9 cellular contexts compared by ENCODE assay signal in genomic region chr2:134119672-134120159, GRCh38.
A peak's percentile ranks its signal among the peaks of the same experiment; 100 is the strongest.
DNase-seq lines count a peak whose midpoint lies in the region; ATAC-seq, FAIRE-seq and TF ChIP-seq lines count a peak whose summit lies in the region.
"Had no signal": no experiment of that assay in that cellular context is flagged by ENCODE, and none has a peak within 500 bp of the region (broad histone marks: within the 10 kb centered on the region; RNA-seq: fewer than 3 reads in every experiment).

No MANE protein-coding gene starts in this region.

- peak overlapping the region; percentile 96 for H3K4me3 Mint-ChIP-seq in activated CD4-positive, alpha-beta T cell treated with anti-CD3 and anti-CD28 coated beads, Interleukin-2, amount 10 ng/mL, durations not matched to agents 7 days and 5 days
- peak overlapping the region; percentile 94 for H3K4me3 Mint-ChIP-seq in dendritic cell treated with granulocyte-macrophage colony-stimulating factor and Interleukin-4, amounts not matched to agents 40 ng/mL and 50 ng/mL, for 4 days

- H3K4me1 ChIP-seq in BLaER1 treated with 17β-estradiol and CSF1 and Interleukin-3, amounts not matched to agents 10 nM and 100 nM, result peaks cover 42 to 66% (median 63%) of the 10 kb centered on the region in 10 experiments
- H3K4me1 ChIP-seq in HepG2 (ENCODE audit: insufficient read depth, low read length), result peaks cover 56% of the 10 kb centered on the region

- BruUV-seq in HepG2 (replicated peaks; lab: Mats Ljungman, UMichigan), result no TSS peak

- peak overlapping the region; percentile 74 to 95 (median 90) for H3K27ac ChIP-seq in BLaER1 treated with 17β-estradiol and CSF1 and Interleukin-3, amounts not matched to agents 10 nM and 100 nM
- peak overlapping the region; percentile 82 for H3K27ac ChIP-seq in HepG2 (ENCODE audit: extremely low read length, insufficient read depth, low read length)

- TF ChIP-seq POLR2A in HepG2 (IDR thresholded peaks at IDR 0.05; ENCODE audit: insufficient read depth in 1 of 2, low read depth in 2 of 2, low read length in 2 of 2), result peak; percentile 87 to 89

- TF ChIP-seq CTCF in HepG2 (CRISPR knock-in tag; IDR thresholded peaks at IDR 0.05), result no peak

- H3K9ac ChIP-seq in BLaER1 treated with 17β-estradiol and CSF1 and Interleukin-3, amounts not matched to agents 10 nM and 100 nM, result peak overlapping the region; percentile 90 to 97 (median 94)
- peak overlapping the region; percentile 76 for H3K9ac ChIP-seq in HepG2 (ENCODE audit: insufficient read depth, low read depth, low read length)

- TF ChIP-seq EP300 in HepG2 (IDR thresholded peaks at IDR 0.05; ENCODE audit: low read depth in 2 of 2, low read length in 2 of 2), result no peak
- 0 out of 2 replicates have a peak, but pooled peaks have one; percentile 12 for TF ChIP-seq EP300 in HepG2 (CRISPR knock-in tag; IDR thresholded peaks at IDR 0.05; ENCODE audit: borderline replicate concordance)

- H3K27ac Mint-ChIP-seq in activated CD4-positive, alpha-beta T cell treated with anti-CD3 and anti-CD28 coated beads, Interleukin-2, amount 10 ng/mL, durations not matched to agents 7 days and 5 days, result peak overlapping the region; percentile 98
- H3K27ac Mint-ChIP-seq in dendritic cell treated with granulocyte-macrophage colony-stimulating factor and Interleukin-4, amounts not matched to agents 40 ng/mL and 50 ng/mL, for 4 days, result peak overlapping the region; percentile 87

- FAIRE-seq in GM19239 (lab: Jason Lieb, UNC) (peak; percentile 85), HepG2 (lab: Jason Lieb, UNC) (no peak)
- FAIRE-seq: islet of Langerhans had no signal

- peaks cover 0 to 8% (median 0%) of the 10 kb centered on the region in 11 experiments; a peak in 2 of 22 replicates for H3K36me3 ChIP-seq in BLaER1 treated with 17β-estradiol and CSF1 and Interleukin-3, amounts not matched to agents 10 nM and 100 nM
- no peaks in the 10 kb centered on the region for H3K36me3 ChIP-seq in HepG2 (replicated peaks in 1 of 2; ENCODE audit: control insufficient read depth in 1 of 2, insufficient read depth in 2 of 2, low read length in 2 of 2)

- DNase-seq in GM19239 (ENCODE audit: insufficient read length, low spot score) (peak; percentile 85), NCI-H526 (lab: John Stamatoyannopoulos, UW) (peak; percentile 84 to 97), HepG2 (ENCODE audit: low spot score) (peak; percentile 88)
- DNase-seq in activated CD4-positive, alpha-beta T cell treated with anti-CD3 and anti-CD28 coated beads, Interleukin-2, amount 10 ng/mL, durations not matched to agents 7 days and 5 days, result peak; percentile 84
- DNase-seq in stimulated activated CD4-positive, alpha-beta T cell treated with anti-CD3 and anti-CD28 coated beads, Interleukin-4, amount 100 ng/mL, for 1 hour, result peak; percentile 84

- H4K20me1 ChIP-seq in BLaER1 treated with 17β-estradiol and CSF1 and Interleukin-3, amounts not matched to agents 10 nM and 100 nM, result peaks cover 29 to 48% (median 39%) of the 10 kb centered on the region in 11 experiments; a peak in 21 of 22 replicates
- H4K20me1 ChIP-seq in HepG2 (ENCODE audit: insufficient read depth, low read length), result peaks cover 31% of the 10 kb centered on the region

- peaks cover 4% of the 10 kb centered on the region for H3K27me3 Mint-ChIP-seq in activated CD4-positive, alpha-beta T cell treated with anti-CD3 and anti-CD28 coated beads, Interleukin-2, amount 10 ng/mL, durations not matched to agents 7 days and 5 days
- no peaks in the 10 kb centered on the region for H3K27me3 Mint-ChIP-seq in dendritic cell treated with granulocyte-macrophage colony-stimulating factor and Interleukin-4, amounts not matched to agents 40 ng/mL and 50 ng/mL, for 4 days

- 0 out of 2 replicates have a peak, but pooled peaks have one; percentile 32 for TF ChIP-seq RAD21 in HepG2 (CRISPR knock-in tag; IDR thresholded peaks at IDR 0.05)

- no peaks in the 10 kb centered on the region for H3K9me3 ChIP-seq in BLaER1 treated with 17β-estradiol and CSF1 and Interleukin-3, amounts not matched to agents 10 nM and 100 nM (replicated peaks in 1 of 11)
- no peaks in the 10 kb centered on the region for H3K9me3 ChIP-seq in HepG2 (ENCODE audit: low read length)

- no peaks in the 10 kb centered on the region for H3K27me3 ChIP-seq in BLaER1 treated with 17β-estradiol and CSF1 and Interleukin-3, amounts not matched to agents 10 nM and 100 nM
- H3K27me3 ChIP-seq in HepG2 (ENCODE audit: control insufficient read depth in 1 of 2, insufficient read depth in 2 of 2, low read length in 2 of 2), result no peaks in the 10 kb centered on the region

- 0% methylated on average over 17 of the region's 45 CpGs for WGBS in HepG2 (ENCODE audit: low lambda C conversion rate)

- in situ Hi-C loops in HepG2 (cut with HindIII; ENCODE audit: extremely low pct_ligation_motif_present, low pct_unique_long_range_greater_than_20kb), result loop anchor here (5.0 to 10.0 kb wide), 4 partner anchors 88 to 335 kb away; no protein-coding TSS in a partner anchor

- H3K4me3 ChIP-seq in BLaER1 treated with 17β-estradiol and CSF1 and Interleukin-3, amounts not matched to agents 10 nM and 100 nM, result peak overlapping the region; percentile 89 to 99 (median 98)
- H3K4me3 ChIP-seq in HepG2 (replicated peaks in 1 of 3; ENCODE audit: insufficient read depth in 1 of 3, low read depth in 2 of 3, low read length in 3 of 3), result peak overlapping the region; percentile 80 to 90 (median 83)

- no peaks in the 10 kb centered on the region for H3K9me3 Mint-ChIP-seq in activated CD4-positive, alpha-beta T cell treated with anti-CD3 and anti-CD28 coated beads, Interleukin-2, amount 10 ng/mL, durations not matched to agents 7 days and 5 days
- no peaks in the 10 kb centered on the region for H3K9me3 Mint-ChIP-seq in dendritic cell treated with granulocyte-macrophage colony-stimulating factor and Interleukin-4, amounts not matched to agents 40 ng/mL and 50 ng/mL, for 4 days

- intact Hi-C loops in dendritic cell treated with granulocyte-macrophage colony-stimulating factor and Interleukin-4, amounts not matched to agents 40 ng/mL and 50 ng/mL, for 4 days (cut with micrococcal nuclease), result loop anchor here (5.0 kb wide), 4 partner anchors 38 to 778 kb away; no protein-coding TSS in a partner anchor
- intact Hi-C loops in HepG2 (cut with micrococcal nuclease; ENCODE audit: unreplicated experiment), result loop anchor here (2.0 to 10.0 kb wide), 7 partner anchors 21 to 795 kb away; partner anchors contain the start of gene CCNT2

- peak overlapping the region; percentile 85 to 96 (median 93) for H3K4me2 ChIP-seq in BLaER1 treated with 17β-estradiol and CSF1 and Interleukin-3, amounts not matched to agents 10 nM and 100 nM
- peak overlapping the region; percentile 96 for H3K4me2 ChIP-seq in HepG2 (ENCODE audit: low read depth, low read length)

- POLR2A ChIA-PET in activated CD4-positive, alpha-beta T cell treated with anti-CD3 and anti-CD28 coated beads, Interleukin-2, amount 10 ng/mL, durations not matched to agents 7 days and 5 days (lab: Charles Lee), result interaction anchor here (0.6 kb wide), 1 partner anchor 120 kb away, joined by 4 read pairs; no protein-coding TSS in a partner anchor
- POLR2A ChIA-PET in HepG2 (lab: Yijun Ruan, JAX), result interaction anchor here (0.9 to 4.5 kb wide), 6 partner anchors 9 to 313 kb away, joined by 4 to 48 read pairs (median 6); no protein-coding TSS in a partner anchor

- peaks cover 44% of the 10 kb centered on the region for H3K4me1 Mint-ChIP-seq in activated CD4-positive, alpha-beta T cell treated with anti-CD3 and anti-CD28 coated beads, Interleukin-2, amount 10 ng/mL, durations not matched to agents 7 days and 5 days
- peaks cover 49% of the 10 kb centered on the region for H3K4me1 Mint-ChIP-seq in dendritic cell treated with granulocyte-macrophage colony-stimulating factor and Interleukin-4, amounts not matched to agents 40 ng/mL and 50 ng/mL, for 4 days (ENCODE audit: low read depth)

- peaks cover 5% of the 10 kb centered on the region for H3K36me3 Mint-ChIP-seq in activated CD4-positive, alpha-beta T cell treated with anti-CD3 and anti-CD28 coated beads, Interleukin-2, amount 10 ng/mL, durations not matched to agents 7 days and 5 days (ENCODE audit: low read depth)
- peaks cover 27% of the 10 kb centered on the region for H3K36me3 Mint-ChIP-seq in dendritic cell treated with granulocyte-macrophage colony-stimulating factor and Interleukin-4, amounts not matched to agents 40 ng/mL and 50 ng/mL, for 4 days (ENCODE audit: low read depth)

- peak overlapping the region; percentile 95 for H2AFZ ChIP-seq in HepG2 (ENCODE audit: low read length)

- peak; percentile 71 for ATAC-seq in HG03439 (IDR thresholded peaks at IDR 0.05; ENCODE audit: unreplicated experiment)
- ATAC-seq in HepG2, result peak; percentile 73

- CTCF ChIA-PET in activated CD4-positive, alpha-beta T cell treated with anti-CD3 and anti-CD28 coated beads, Interleukin-2, amount 10 ng/mL, durations not matched to agents 7 days and 5 days (lab: Charles Lee), result interaction anchor here (1.1 to 5.4 kb wide), 7 partner anchors 9 to 331 kb away, joined by 3 to 53 read pairs (median 5); no protein-coding TSS in a partner anchor
- CTCF ChIA-PET in HepG2 (lab: Yijun Ruan, JAX; ENCODE audit: low intra/inter-chr PET ratio, low total read pairs), result interaction anchor here (3.1 to 3.9 kb wide), 3 partner anchors 87 to 331 kb away, joined by 24 to 60 read pairs (median 32); no protein-coding TSS in a partner anchor

- peaks cover 41% of the 10 kb centered on the region for H3K79me2 ChIP-seq in HepG2 (ENCODE audit: insufficient read depth, low read length)

TF ChIP-seq in HepG2, 621 proteins besides CTCF, POLR2A, EP300 and RAD21 (continues in another document):
- TF ChIP-seq ZNF550 (CRISPR knock-in tag; IDR thresholded peaks at IDR 0.05; ENCODE audit: borderline replicate concordance), result 0 out of 2 replicates have a peak, but pooled peaks have one; percentile 55
- no peak for TF ChIP-seq CC2D1A (CRISPR knock-in tag; IDR thresholded peaks at IDR 0.05)
- 0 out of 2 replicates have a peak, but pooled peaks have one; percentile 41 for TF ChIP-seq ZNF724P (CRISPR knock-in tag; IDR thresholded peaks at IDR 0.05; ENCODE audit: borderline replicate concordance)
- TF ChIP-seq GMEB2 (CRISPR knock-in tag; IDR thresholded peaks at IDR 0.05; ENCODE audit: low read depth), result no peak
- no peak for TF ChIP-seq ZFP90 (CRISPR knock-in tag; IDR thresholded peaks at IDR 0.05; ENCODE audit: borderline replicate concordance)
- no peak for TF ChIP-seq CHD4 (IDR thresholded peaks at IDR 0.05; ENCODE audit: borderline replicate concordance, low read length)
- no peak for TF ChIP-seq ZNF790 (CRISPR knock-in tag; IDR thresholded peaks at IDR 0.05; ENCODE audit: borderline replicate concordance)

Comparison
In these comparisons a context has a peak if more than half of its experiments do, and no peak if none do; other contexts are left out.
1. Peak in every context shown above with its lines: DNase-seq, ATAC-seq, H3K4me3 ChIP-seq and H3K27ac ChIP-seq.